In genomic region chr15:96115642-96116041, GRCh38 we compare ENCODE assay signal across 18 cellular contexts.
DNase-seq lines count a peak whose midpoint lies in the region; ATAC-seq and TF ChIP-seq lines count a peak whose summit lies in the region.
"Had no signal": no experiment of that assay in that cellular context is flagged by ENCODE, and none has a peak within 500 bp of the region (broad histone marks: within the 10 kb centered on the region; RNA-seq: fewer than 3 reads in every experiment).

No MANE protein-coding gene starts in this region.

- ATAC-seq in HG02885 (IDR thresholded peaks at IDR 0.05; ENCODE audit: poor library complexity, unreplicated experiment): peak; percentile 41
- no peak for ATAC-seq in GM18519 (IDR thresholded peaks at IDR 0.05; ENCODE audit: low FRiP score, unreplicated experiment)
- ATAC-seq in esophagus mucosa: no peak
- ATAC-seq: stimulated activated naive B cell treated with anti-CD40 and anti-IgM and Interleukin-4, amounts not matched to agents 10 μg/mL and 1 μg/mL and 100 μg/mL, for 72 hours had no signal

- no peaks in the 10 kb centered on the region for H3K4me1 Mint-ChIP-seq in activated CD4-positive, alpha-beta T cell treated with anti-CD3 and anti-CD28 coated beads, Interleukin-2, amount 10 ng/mL, durations not matched to agents 7 days and 5 days
- H3K4me1 Mint-ChIP-seq: naive B cell; stimulated activated naive B cell treated with anti-CD40 and anti-IgM and Interleukin-4, amounts not matched to agents 10 μg/mL and 1 μg/mL and 100 μg/mL, for 72 hours had no signal

- H3K27me3 ChIP-seq in kidney epithelial cell (ENCODE audit: control insufficient read depth, insufficient read depth, low read length): no peaks in the 10 kb centered on the region
- no peaks in the 10 kb centered on the region for H3K27me3 ChIP-seq in ascending aorta
- H3K27me3 ChIP-seq: right atrium auricular region had no signal

- intact Hi-C loops in ascending aorta (cut with DNase I): no loop called here

- H3K27ac ChIP-seq in ascending aorta: no peak overlapping the region
- H3K27ac ChIP-seq: right atrium auricular region, SK-N-MC had no signal

- H3K4me1 ChIP-seq in ascending aorta: no peaks in the 10 kb centered on the region
- H3K4me1 ChIP-seq: right atrium auricular region had no signal

- H3K27ac Mint-ChIP-seq in activated CD4-positive, alpha-beta T cell treated with anti-CD3 and anti-CD28 coated beads, Interleukin-2, amount 10 ng/mL, durations not matched to agents 7 days and 5 days: no peak overlapping the region
- H3K27ac Mint-ChIP-seq: naive B cell; stimulated activated naive B cell treated with anti-CD40 and anti-IgM and Interleukin-4, amounts not matched to agents 10 μg/mL and 1 μg/mL and 100 μg/mL, for 72 hours had no signal

- TF ChIP-seq CTCF in kidney epithelial cell (IDR thresholded peaks at IDR 0.05; ENCODE audit: insufficient read depth, low read length, poor library complexity, severe bottlenecking): no peak
- no peak for TF ChIP-seq CTCF in ascending aorta (IDR thresholded peaks at IDR 0.05)

- CTCF ChIA-PET in activated CD4-positive, alpha-beta T cell treated with anti-CD3 and anti-CD28 coated beads, Interleukin-2, amount 10 ng/mL, durations not matched to agents 7 days and 5 days (lab: Charles Lee): no interaction called here

- H3K36me3 Mint-ChIP-seq in activated CD4-positive, alpha-beta T cell treated with anti-CD3 and anti-CD28 coated beads, Interleukin-2, amount 10 ng/mL, durations not matched to agents 7 days and 5 days (ENCODE audit: low read depth): no peaks in the 10 kb centered on the region
- H3K36me3 Mint-ChIP-seq: naive B cell; stimulated activated naive B cell treated with anti-CD40 and anti-IgM and Interleukin-4, amounts not matched to agents 10 μg/mL and 1 μg/mL and 100 μg/mL, for 72 hours had no signal

- H3K4me3 ChIP-seq in kidney epithelial cell (ENCODE audit: low read depth, low read length): no peak overlapping the region
- no peak overlapping the region for H3K4me3 ChIP-seq in ascending aorta
- H3K4me3 ChIP-seq: right atrium auricular region, SK-N-MC had no signal

- H3K36me3 ChIP-seq in kidney epithelial cell (ENCODE audit: control insufficient read depth, insufficient read depth, low read length) (no peaks in the 10 kb centered on the region), ascending aorta (no peaks in the 10 kb centered on the region)
- H3K36me3 ChIP-seq: right atrium auricular region had no signal

- H3K9me3 Mint-ChIP-seq in activated CD4-positive, alpha-beta T cell treated with anti-CD3 and anti-CD28 coated beads, Interleukin-2, amount 10 ng/mL, durations not matched to agents 7 days and 5 days: no peaks in the 10 kb centered on the region

- no peaks in the 10 kb centered on the region for H3K9me3 ChIP-seq in ascending aorta
- H3K9me3 ChIP-seq: right atrium auricular region had no signal

- no peak overlapping the region for H3K4me3 Mint-ChIP-seq in activated CD4-positive, alpha-beta T cell treated with anti-CD3 and anti-CD28 coated beads, Interleukin-2, amount 10 ng/mL, durations not matched to agents 7 days and 5 days
- H3K4me3 Mint-ChIP-seq: naive B cell; stimulated activated naive B cell treated with anti-CD40 and anti-IgM and Interleukin-4, amounts not matched to agents 10 μg/mL and 1 μg/mL and 100 μg/mL, for 72 hours had no signal

- no peaks in the 10 kb centered on the region for H3K27me3 Mint-ChIP-seq in activated CD4-positive, alpha-beta T cell treated with anti-CD3 and anti-CD28 coated beads, Interleukin-2, amount 10 ng/mL, durations not matched to agents 7 days and 5 days
- H3K27me3 Mint-ChIP-seq: naive B cell; stimulated activated naive B cell treated with anti-CD40 and anti-IgM and Interleukin-4, amounts not matched to agents 10 μg/mL and 1 μg/mL and 100 μg/mL, for 72 hours had no signal

- DNase-seq in Daoy (ENCODE audit: low read depth): peak; percentile 30
- DNase-seq in astrocyte of the hippocampus (ENCODE audit: low read depth, low spot score): peak; percentile 61
- DNase-seq in kidney epithelial cell (ENCODE audit: low read depth): peak; percentile 34
- no peak for DNase-seq in activated CD4-positive, alpha-beta T cell treated with anti-CD3 and anti-CD28 coated beads, Interleukin-2, amount 10 ng/mL, durations not matched to agents 7 days and 5 days
- no peak for DNase-seq in ascending aorta (ENCODE audit: low spot score in 2 of 2)
- DNase-seq: activated CD8-positive, alpha-beta memory T cell treated with anti-CD3 and anti-CD28 coated beads for 24 hours; activated naive CD4-positive, alpha-beta T cell treated with Interleukin-2 at 50 U/mL for 16 hours; C1 segment of cervical spinal cord; Kasumi-1; naive B cell; NCI-H187 treated with DMSO at 0.1 percent for 48 hours; stimulated activated CD4-positive, alpha-beta T cell treated with anti-CD3 and anti-CD28 coated beads, Interleukin-4, amount 100 ng/mL, for 24 hours; stimulated activated naive B cell treated with anti-CD40 and anti-IgM and Interleukin-4, amounts not matched to agents 10 μg/mL and 1 μg/mL and 100 μg/mL, for 72 hours had no signal

- POLR2A ChIA-PET in activated CD4-positive, alpha-beta T cell treated with anti-CD3 and anti-CD28 coated beads, Interleukin-2, amount 10 ng/mL, durations not matched to agents 7 days and 5 days (lab: Charles Lee): no interaction called here

Comparison
In these comparisons a context has a peak if more than half of its experiments do, and no peak if none do; other contexts are left out.
1. DNase-seq: peak in Daoy (single experiment), astrocyte of the hippocampus (single experiment) and kidney epithelial cell (single experiment); none in activated CD4-positive, alpha-beta T cell treated with anti-CD3 and anti-CD28 coated beads, Interleukin-2, amount 10 ng/mL, durations not matched to agents 7 days and 5 days (single experiment) and ascending aorta (0 of 2).